Comparison of ENCODE assay signal across 1 cellular context in genomic region chr6:137872071-137872470, GRCh38.
TF ChIP-seq lines count a peak whose summit lies in the region.

No MANE protein-coding gene starts in this region.

TF ChIP-seq in SK-N-SH, 30 proteins besides CTCF, POLR2A, EP300 and RAD21 (continued from another document):
- TF ChIP-seq NRF1 (IDR thresholded peaks at IDR 0.05; ENCODE audit: low read depth, low read length) (no peak), GABPA (IDR thresholded peaks at IDR 0.05; ENCODE audit: low read depth) (no peak), GATA2 (CRISPR knock-in tag; IDR thresholded peaks at IDR 0.05) (no peak), RXRA (IDR thresholded peaks at IDR 0.05; ENCODE audit: borderline replicate concordance, low read depth) (no peak), FOXJ3 (CRISPR knock-in tag; IDR thresholded peaks at IDR 0.05) (no peak), TEAD4 (IDR thresholded peaks at IDR 0.05; ENCODE audit: borderline replicate concordance, insufficient read depth) (no peak), EZH2phosphoT487 (IDR thresholded peaks at IDR 0.05; ENCODE audit: borderline replicate concordance, low read depth) (no peak)
- TF ChIP-seq, protein P1, sequence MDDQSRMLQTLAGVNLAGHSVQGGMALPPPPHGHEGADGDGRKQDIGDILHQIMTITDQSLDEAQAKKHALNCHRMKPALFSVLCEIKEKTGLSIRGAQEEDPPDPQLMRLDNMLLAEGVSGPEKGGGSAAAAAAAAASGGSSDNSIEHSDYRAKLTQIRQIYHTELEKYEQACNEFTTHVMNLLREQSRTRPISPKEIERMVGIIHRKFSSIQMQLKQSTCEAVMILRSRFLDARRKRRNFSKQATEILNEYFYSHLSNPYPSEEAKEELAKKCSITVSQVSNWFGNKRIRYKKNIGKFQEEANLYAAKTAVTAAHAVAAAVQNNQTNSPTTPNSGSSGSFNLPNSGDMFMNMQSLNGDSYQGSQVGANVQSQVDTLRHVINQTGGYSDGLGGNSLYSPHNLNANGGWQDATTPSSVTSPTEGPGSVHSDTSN (IDR thresholded peaks at IDR 0.05): no peak
